ENCODE assay signal across 19 cellular contexts in the genomic region with DNA sequence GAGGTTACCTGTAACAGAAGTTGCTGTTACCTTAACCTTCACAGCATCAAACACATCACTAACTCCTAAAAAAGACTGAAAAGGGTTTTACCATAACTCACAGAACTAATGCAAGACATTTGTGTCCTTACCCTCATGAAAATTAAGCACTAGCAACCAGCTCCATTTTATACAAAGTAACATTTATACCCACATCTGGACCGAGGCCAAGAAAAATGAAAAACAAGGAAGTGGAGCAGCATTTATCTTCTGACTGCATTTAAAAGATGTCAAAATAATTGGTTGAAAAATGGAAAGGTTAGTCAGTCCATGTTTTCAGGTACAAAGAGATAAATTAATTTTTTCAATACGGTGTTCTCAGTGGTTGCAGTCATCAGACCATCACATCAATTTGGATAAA. TPM values are rescaled to one million over a fixed set of nuclear protein-coding genes. Genes with fewer than 3 reads are reported as not detected.
"Had no signal": no experiment of that assay in that cellular context is flagged by ENCODE, and none has a peak within 500 bp of the region (broad histone marks: within the 10 kb centered on the region; RNA-seq: fewer than 3 reads in every experiment).

No MANE protein-coding gene starts in this region.

- DNase-seq: activated CD4-positive, alpha-beta T cell treated with anti-CD3 and anti-CD28 coated beads, Interleukin-2, amount 50 U/mL, for 1 hour; activated CD8-positive, alpha-beta memory T cell treated with anti-CD3 and anti-CD28 coated beads for 24 hours; activated gamma-delta T cell treated with Interleukin-2 at 50 U/mL for 16 hours; amniotic stem cell; central memory CD4-positive, alpha-beta T cell; colonic mucosa; effector CD4-positive, alpha-beta T cell; esophagus squamous epithelium; immature natural killer cell; mesendoderm; retina; stimulated activated CD4-positive, alpha-beta T cell treated with anti-CD3 and anti-CD28 coated beads, Interleukin-2, amount 100 ng/mL, for 48 hours; thyroid gland had no signal

- ATAC-seq: activated CD4-positive, CD25-positive, alpha-beta regulatory T cell treated with anti-CD3 and anti-CD28 coated beads, Interleukin-2, amount 50 U/mL, for 24 hours; natural killer cell treated with Interleukin-12 subunit alpha and Interleukin-12 subunit beta and Interleukin-15 and Interleukin-18, amount 100 ng/mL, for 72 hours; stimulated activated memory B cell treated with anti-CD40 and anti-IgM and Interleukin-4, amounts not matched to agents 10 μg/mL and 1 μg/mL and 100 μg/mL, for 72 hours had no signal

- H3K4me3 ChIP-seq: colonic mucosa, esophagus squamous epithelium, thyroid gland, vagina had no signal

RNA-seq across cellular contexts. Expression of a gene that starts 3.1 kb away (rescaled TPM):
- total RNA-seq: fibroblast of villous mesenchyme; natural killer cell treated with Interleukin-12 subunit alpha and Interleukin-12 subunit beta and Interleukin-15 and Interleukin-18, amount 100 ng/mL, for 72 hours had no signal

RNA-seq across cellular contexts. Expression of a gene that starts 8.2 kb away (rescaled TPM):
- total RNA-seq: colonic mucosa; esophagus squamous epithelium; fibroblast of villous mesenchyme; liver; natural killer cell treated with Interleukin-12 subunit alpha and Interleukin-12 subunit beta and Interleukin-15 and Interleukin-18, amount 100 ng/mL, for 72 hours; thyroid gland; vagina had no signal

RNA-seq across cellular contexts. Expression of a gene that starts 37.7 kb away (rescaled TPM):
- total RNA-seq: fibroblast of villous mesenchyme; natural killer cell treated with Interleukin-12 subunit alpha and Interleukin-12 subunit beta and Interleukin-15 and Interleukin-18, amount 100 ng/mL, for 72 hours had no signal
